ENCODE assay signal across 8 cellular contexts in the genomic region with DNA sequence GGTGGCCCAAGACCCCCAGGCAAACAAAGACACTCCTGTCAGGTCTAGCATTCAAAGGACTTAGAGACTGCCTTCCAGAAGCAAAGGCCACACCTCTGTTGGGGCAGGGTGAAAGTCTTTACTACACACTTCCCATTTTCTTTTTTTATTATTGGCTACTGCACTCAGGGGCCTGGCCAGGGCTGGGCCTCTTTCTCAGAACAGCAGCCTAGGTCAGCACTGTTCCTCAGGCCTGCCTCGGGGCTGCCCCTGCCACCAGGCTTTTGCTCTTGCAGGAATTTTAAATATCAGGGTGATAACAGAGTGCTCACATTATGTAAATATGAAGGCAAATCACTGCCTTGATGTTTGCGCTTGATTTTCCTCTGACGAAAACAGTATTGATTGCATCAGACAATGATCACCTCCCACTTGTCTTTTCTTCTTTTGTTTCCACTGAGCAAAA.
DNase-seq lines count a peak whose midpoint lies in the region; ATAC-seq and TF ChIP-seq lines count a peak whose summit lies in the region.

No MANE protein-coding gene starts in this region.

- in situ Hi-C loops in GM13976 (cut with MboI; ENCODE audit: low sequenced_read_pairs, unreplicated experiment): no loop called here
- in situ Hi-C loops in KBM-7 (cut with MboI; ENCODE audit: low pct_unique_long_range_greater_than_20kb, low sequenced_read_pairs): no loop called here

- TF ChIP-seq CTCF in GM13976 (IDR thresholded peaks at IDR 0.05; ENCODE audit: borderline replicate concordance, control extremely low read depth, extremely low read depth, insufficient read depth, missing control alignments): no peak

- ATAC-seq in GM21423 (IDR thresholded peaks at IDR 0.05; ENCODE audit: unreplicated experiment) (peak; percentile 86), HG03139 (IDR thresholded peaks at IDR 0.05; ENCODE audit: unreplicated experiment) (no peak)

- DNase-seq in GM13976 (ENCODE audit: low spot score) (peak; percentile 50), KBM-7 (peak; percentile 20), left kidney (ENCODE audit: low read depth, low spot score) (peak; percentile 17), hepatic stellate cell (ENCODE audit: low spot score) (no peak), NK-92 (lab: John Stamatoyannopoulos, UW; ENCODE audit: unreplicated experiment) (no peak), DMS53 (lab: John Stamatoyannopoulos, UW) (no peak)

Comparison
In these comparisons a context has a peak if more than half of its experiments do, and no peak if none do; other contexts are left out.
1. DNase-seq: peak in GM13976 (single experiment), KBM-7 (single experiment) and left kidney (single experiment); none in hepatic stellate cell (single experiment), NK-92 (single experiment) and DMS53 (single experiment).